ENCODE assay signal across 2 cellular contexts in genomic region chr5:34663771-34664496, GRCh38.
TF ChIP-seq lines count a peak whose summit lies in the region.

No MANE protein-coding gene starts in this region.

TF ChIP-seq in HEK293, 187 proteins besides CTCF, POLR2A, EP300 and RAD21 (continued from another document):
- TF ChIP-seq ZSCAN5A (tag by site-specific recombination; IDR thresholded peaks at IDR 0.05), result no peak
- TF ChIP-seq ZNF747 (tag by site-specific recombination; IDR thresholded peaks at IDR 0.05), result no peak
- no peak for TF ChIP-seq ZNF549 (tag by site-specific recombination; IDR thresholded peaks at IDR 0.05)

TF ChIP-seq in K562, 482 proteins besides CTCF, POLR2A, EP300 and RAD21 (continued from another document):
- TF ChIP-seq PKNOX1 (IDR thresholded peaks at IDR 0.05), result no peak
- TF ChIP-seq POLR2AphosphoS2 (IDR thresholded peaks at IDR 0.05; ENCODE audit: low read length), result no peak
- TF ChIP-seq ZNF224 (CRISPR knock-in tag; IDR thresholded peaks at IDR 0.05), result peak; percentile 94
